Comparison of ENCODE assay signal across 1 cellular context in the genomic region with DNA sequence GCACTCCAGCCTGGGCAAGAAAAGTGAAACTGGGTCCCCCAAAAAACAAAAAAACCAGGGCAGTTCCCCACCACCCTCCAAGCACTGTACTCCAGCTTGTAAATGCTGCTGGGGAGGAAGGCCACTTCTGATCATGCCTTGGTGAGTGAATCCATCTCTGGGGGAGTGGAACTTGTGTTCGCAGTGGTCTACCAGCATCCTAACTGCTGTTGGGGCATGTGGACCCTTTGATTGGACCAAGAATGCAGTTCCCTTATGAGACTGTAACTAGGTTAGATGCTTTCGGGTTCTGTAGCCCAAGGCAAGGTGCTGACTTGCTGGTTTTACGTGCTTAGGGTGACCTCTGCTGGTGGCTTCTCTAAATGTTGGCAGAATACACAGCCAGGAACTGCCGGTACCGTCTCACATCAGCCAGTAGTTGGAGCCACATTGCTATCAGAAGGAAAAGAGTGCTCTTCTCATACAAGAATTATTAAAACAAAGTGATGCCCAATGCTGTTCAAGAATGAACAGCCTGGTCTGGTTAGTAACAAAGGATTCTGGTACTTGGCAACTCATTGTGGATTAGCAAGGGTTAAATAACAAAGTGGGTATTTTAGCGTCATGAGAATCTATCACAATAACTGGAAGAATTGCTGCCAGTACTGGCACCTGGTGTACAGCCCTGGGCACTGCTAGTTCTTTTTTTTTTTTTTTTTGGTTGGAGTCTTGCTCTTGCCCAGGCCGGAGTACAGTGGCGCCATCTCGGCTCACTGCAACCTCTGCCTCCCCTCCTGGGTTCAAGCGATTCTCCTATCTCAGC.
TF ChIP-seq lines count a peak whose summit lies in the region.

No MANE protein-coding gene starts in this region.

TF ChIP-seq in HepG2, 621 proteins besides CTCF, POLR2A, EP300 and RAD21 (continues in another document):
- TF ChIP-seq ZNF839 (CRISPR knock-in tag; IDR thresholded peaks at IDR 0.05; ENCODE audit: borderline replicate concordance) (no peak), ZBTB33 (CRISPR knock-in tag; IDR thresholded peaks at IDR 0.05) (peak; percentile 72), KLF15 (CRISPR knock-in tag; IDR thresholded peaks at IDR 0.05; ENCODE audit: borderline replicate concordance) (no peak), ZKSCAN8 (CRISPR knock-in tag; IDR thresholded peaks at IDR 0.05; ENCODE audit: borderline replicate concordance) (peak; percentile 19; the same call in 1 of the 2 replicates), NRL (CRISPR knock-in tag; IDR thresholded peaks at IDR 0.05; ENCODE audit: borderline replicate concordance) (no peak), ZNF276 (CRISPR knock-in tag; IDR thresholded peaks at IDR 0.05; ENCODE audit: low read depth) (no peak), ZNF513 (CRISPR knock-in tag; conservative IDR thresholded peaks at IDR 0.05) (no peak), MEF2D (CRISPR knock-in tag; IDR thresholded peaks at IDR 0.05) (no peak), MIXL1 (CRISPR knock-in tag; IDR thresholded peaks at IDR 0.05) (peak; percentile 61; the same call in 1 of the 2 replicates), ARID4A (CRISPR knock-in tag; IDR thresholded peaks at IDR 0.05; ENCODE audit: borderline replicate concordance) (no peak; the same call in 1 of the 2 replicates), ASH2L (IDR thresholded peaks at IDR 0.05; ENCODE audit: insufficient read length, low read depth, low read length) (no peak), TFDP2 (CRISPR knock-in tag; IDR thresholded peaks at IDR 0.05) (no peak), ZSCAN25 (CRISPR knock-in tag; IDR thresholded peaks at IDR 0.05) (no peak), ZNF333 (CRISPR knock-in tag; IDR thresholded peaks at IDR 0.05; ENCODE audit: borderline replicate concordance) (no peak), ZNF766 (CRISPR knock-in tag; IDR thresholded peaks at IDR 0.05; ENCODE audit: borderline replicate concordance) (no peak), ZNF720 (CRISPR knock-in tag; IDR thresholded peaks at IDR 0.05) (no peak), ARHGAP35 (CRISPR knock-in tag; IDR thresholded peaks at IDR 0.05; ENCODE audit: borderline replicate concordance) (no peak), ZFP37 (CRISPR knock-in tag; IDR thresholded peaks at IDR 0.05; ENCODE audit: borderline replicate concordance) (no peak), DBP (CRISPR knock-in tag; IDR thresholded peaks at IDR 0.05; ENCODE audit: not compliant biosample characterization) (no peak), TBL1XR1 (IDR thresholded peaks at IDR 0.05; ENCODE audit: borderline replicate concordance, low read length, partially characterized antibody) (no peak), ZNF629 (CRISPR knock-in tag; conservative IDR thresholded peaks at IDR 0.05) (no peak), ZNF441 (CRISPR knock-in tag; IDR thresholded peaks at IDR 0.05; ENCODE audit: borderline replicate concordance) (no peak), ONECUT2 (CRISPR knock-in tag; IDR thresholded peaks at IDR 0.05) (no peak), ZNF33B (CRISPR knock-in tag; IDR thresholded peaks at IDR 0.05) (no peak), ZXDC (CRISPR knock-in tag; IDR thresholded peaks at IDR 0.05) (no peak), KDM4B (CRISPR knock-in tag; IDR thresholded peaks at IDR 0.05) (no peak), MXI1 (IDR thresholded peaks at IDR 0.05; ENCODE audit: borderline replicate concordance, low read depth, low read length) (peak; percentile 45; the same call in 1 of the 3 replicates), TOE1 (CRISPR knock-in tag; IDR thresholded peaks at IDR 0.05) (no peak), AHR (CRISPR knock-in tag; IDR thresholded peaks at IDR 0.05) (no peak), PTBP1 (IDR thresholded peaks at IDR 0.05; ENCODE audit: low read depth, low read length, poor library complexity, severe bottlenecking) (no peak)
- TF ChIP-seq, protein P1, sequence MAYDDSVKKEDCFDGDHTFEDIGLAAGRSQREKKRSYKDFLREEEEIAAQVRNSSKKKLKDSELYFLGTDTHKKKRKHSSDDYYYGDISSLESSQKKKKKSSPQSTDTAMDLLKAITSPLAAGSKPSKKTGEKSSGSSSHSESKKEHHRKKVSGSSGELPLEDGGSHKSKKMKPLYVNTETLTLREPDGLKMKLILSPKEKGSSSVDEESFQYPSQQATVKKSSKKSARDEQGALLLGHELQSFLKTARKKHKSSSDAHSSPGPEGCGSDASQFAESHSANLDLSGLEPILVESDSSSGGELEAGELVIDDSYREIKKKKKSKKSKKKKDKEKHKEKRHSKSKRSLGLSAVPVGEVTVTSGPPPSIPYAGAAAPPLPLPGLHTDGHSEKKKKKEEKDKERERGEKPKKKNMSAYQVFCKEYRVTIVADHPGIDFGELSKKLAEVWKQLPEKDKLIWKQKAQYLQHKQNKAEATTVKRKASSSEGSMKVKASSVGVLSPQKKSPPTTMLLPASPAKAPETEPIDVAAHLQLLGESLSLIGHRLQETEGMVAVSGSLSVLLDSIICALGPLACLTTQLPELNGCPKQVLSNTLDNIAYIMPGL (CRISPR knock-in tag; IDR thresholded peaks at IDR 0.05; ENCODE audit: borderline replicate concordance in 1 of 2, low read depth in 1 of 2): peak; percentile 73 to 91
- TF ChIP-seq, protein P2, sequence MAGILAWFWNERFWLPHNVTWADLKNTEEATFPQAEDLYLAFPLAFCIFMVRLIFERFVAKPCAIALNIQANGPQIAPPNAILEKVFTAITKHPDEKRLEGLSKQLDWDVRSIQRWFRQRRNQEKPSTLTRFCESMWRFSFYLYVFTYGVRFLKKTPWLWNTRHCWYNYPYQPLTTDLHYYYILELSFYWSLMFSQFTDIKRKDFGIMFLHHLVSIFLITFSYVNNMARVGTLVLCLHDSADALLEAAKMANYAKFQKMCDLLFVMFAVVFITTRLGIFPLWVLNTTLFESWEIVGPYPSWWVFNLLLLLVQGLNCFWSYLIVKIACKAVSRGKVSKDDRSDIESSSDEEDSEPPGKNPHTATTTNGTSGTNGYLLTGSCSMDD (CRISPR knock-in tag; IDR thresholded peaks at IDR 0.05): no peak
- TF ChIP-seq, protein P3, sequence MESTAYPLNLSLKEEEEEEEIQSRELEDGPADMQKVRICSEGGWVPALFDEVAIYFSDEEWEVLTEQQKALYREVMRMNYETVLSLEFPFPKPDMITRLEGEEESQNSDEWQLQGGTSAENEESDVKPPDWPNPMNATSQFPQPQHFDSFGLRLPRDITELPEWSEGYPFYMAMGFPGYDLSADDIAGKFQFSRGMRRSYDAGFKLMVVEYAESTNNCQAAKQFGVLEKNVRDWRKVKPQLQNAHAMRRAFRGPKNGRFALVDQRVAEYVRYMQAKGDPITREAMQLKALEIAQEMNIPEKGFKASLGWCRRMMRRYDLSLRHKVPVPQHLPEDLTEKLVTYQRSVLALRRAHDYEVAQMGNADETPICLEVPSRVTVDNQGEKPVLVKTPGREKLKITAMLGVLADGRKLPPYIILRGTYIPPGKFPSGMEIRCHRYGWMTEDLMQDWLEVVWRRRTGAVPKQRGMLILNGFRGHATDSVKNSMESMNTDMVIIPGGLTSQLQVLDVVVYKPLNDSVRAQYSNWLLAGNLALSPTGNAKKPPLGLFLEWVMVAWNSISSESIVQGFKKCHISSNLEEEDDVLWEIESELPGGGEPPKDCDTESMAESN (CRISPR knock-in tag; conservative IDR thresholded peaks at IDR 0.05): peak; percentile 37; the same call in 1 of the 2 replicates
